21 cellular contexts compared by ENCODE assay signal in the genomic region with DNA sequence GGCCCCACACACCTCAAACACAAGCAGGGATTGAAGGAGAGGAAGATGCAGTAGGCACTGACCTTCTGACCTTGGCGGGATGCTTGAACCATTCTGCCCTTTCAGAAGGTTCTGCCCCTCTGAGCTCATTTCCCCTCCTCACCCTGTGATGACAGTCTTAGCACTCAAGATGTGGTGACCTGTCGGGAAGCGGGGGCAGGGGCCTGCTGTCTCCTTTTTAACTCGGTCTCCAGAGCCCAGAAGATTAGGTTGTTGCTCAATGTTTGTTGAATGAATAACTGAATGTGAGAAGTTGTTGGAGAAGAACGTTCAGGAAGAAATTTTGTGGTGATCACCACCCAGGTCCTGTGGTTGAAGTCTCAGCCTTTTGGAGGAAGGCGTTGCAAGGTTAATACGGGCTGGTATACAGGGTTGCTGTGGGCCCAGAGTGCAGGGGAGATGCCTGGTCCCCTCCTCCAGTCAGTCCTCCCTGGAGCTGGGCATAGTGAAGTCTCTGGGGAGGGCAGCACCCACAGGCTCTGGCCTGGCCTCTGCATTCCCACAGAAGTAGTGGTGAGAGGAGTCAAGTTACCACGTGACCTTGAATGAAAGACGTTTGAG.
"Had no signal": no experiment of that assay in that cellular context is flagged by ENCODE, and none has a peak within 500 bp of the region (broad histone marks: within the 10 kb centered on the region; RNA-seq: fewer than 3 reads in every experiment).

No MANE protein-coding gene starts in this region.

- H3K9me3 ChIP-seq: SK-N-SH, tibial artery, uterus had no signal

- H3K9ac ChIP-seq: SK-N-SH had no signal

- H3K9me3 Mint-ChIP-seq: activated naive CD4-positive, alpha-beta T cell treated with anti-CD3 and anti-CD28 coated beads, Interleukin-2, amount 50 U/mL, for 72 hours; activated T-cell treated with anti-CD3 and anti-CD28 coated beads, Interleukin-2, amount 50 U/mL, for 72 hours; naive thymus-derived CD8-positive, alpha-beta T cell had no signal

- H3K4me3 ChIP-seq: cardiac muscle cell, dorsolateral prefrontal cortex, tibial artery, uterus had no signal

- H3K27ac ChIP-seq: cardiac muscle cell, dorsolateral prefrontal cortex, epithelial cell of prostate, tibial artery, uterus had no signal

- H3K27ac Mint-ChIP-seq: endodermal cell had no signal

- H3K36me3 Mint-ChIP-seq: naive thymus-derived CD8-positive, alpha-beta T cell had no signal

- H3K36me3 ChIP-seq: cardiac muscle cell, tibial artery, uterus had no signal

- H3K27me3 ChIP-seq: cardiac muscle cell, dorsolateral prefrontal cortex, tibial artery, uterus had no signal

- H3K4me1 ChIP-seq: tibial artery, uterus had no signal

- H3K4me3 Mint-ChIP-seq: endodermal cell; naive thymus-derived CD8-positive, alpha-beta T cell had no signal

- H3K27me3 Mint-ChIP-seq: naive thymus-derived CD8-positive, alpha-beta T cell had no signal

- ATAC-seq: activated CD4-positive, CD25-positive, alpha-beta regulatory T cell treated with anti-CD3 and anti-CD28 coated beads, Interleukin-2, amount 50 U/mL, for 24 hours; naive thymus-derived CD8-positive, alpha-beta T cell had no signal

- DNase-seq: activated CD4-positive, alpha-beta T cell treated with anti-CD3 and anti-CD28 coated beads, Interleukin-2, amount 50 U/mL, for 48 hours; activated CD8-positive, alpha-beta memory T cell treated with anti-CD3 and anti-CD28 coated beads, Interleukin-2, amount 50 U/mL, for 4 hours; activated gamma-delta T cell treated with Interleukin-2 at 50 U/mL for 16 hours; activated T-cell treated with anti-CD3 and anti-CD28 coated beads, Interleukin-2, amount 50 U/mL, for 72 hours; amniotic stem cell; dorsolateral prefrontal cortex; endodermal cell; foreskin fibroblast; mesenchymal stem cell; naive thymus-derived CD8-positive, alpha-beta T cell; occipital lobe; retina; SK-N-SH; stimulated activated naive CD4-positive, alpha-beta T cell; substantia nigra; tibial artery; uterus had no signal

- H3K4me2 ChIP-seq: SK-N-SH had no signal
